ENCODE assay signal across 8 cellular contexts in genomic region chr17:4807534-4808377, GRCh38. TPM values are rescaled to one million over a fixed set of nuclear protein-coding genes. Genes with fewer than 3 reads are reported as not detected.
DNase-seq lines count a peak whose midpoint lies in the region; ATAC-seq and TF ChIP-seq lines count a peak whose summit lies in the region.

No MANE protein-coding gene starts in this region.

- CTCF ChIA-PET in activated B cell treated with CpG ODN at 0.5 μM for 24 hours (lab: Charles Lee): interaction anchor here (0.7 to 2.8 kb wide), 3 partner anchors 17 to 83 kb away, joined by 3 to 11 read pairs (median 3); no protein-coding TSS in a partner anchor

- DNase-seq in activated B cell treated with CpG ODN at 0.5 μM for 24 hours (no peak), heart left ventricle (peak in 1 of 5 donors; percentile 64), retinal pigment epithelial cell (ENCODE audit: low read depth) (no peak), glomerular visceral epithelial cell (ENCODE audit: extremely low spot score) (no peak), NCI-H1417 treated with DMSO at 0.1 percent for 48 hours (lab: John Stamatoyannopoulos, UW) (no peak), putamen (ENCODE audit: low spot score) (no peak)

- H3K4me3 ChIP-seq in GM08714 (ENCODE audit: low read length) (peak overlapping the region; percentile 92; the same call in 1 of the 2 replicates), heart left ventricle (peak overlapping the region; percentile 69 to 100 (median 86)), retinal pigment epithelial cell (ENCODE audit: low read length) (peak overlapping the region; percentile 65)

- 31 to 33% (median 33%) methylated on average over 30 to 38 of the region's 38 CpGs for WGBS in heart left ventricle, 4 donors

- H3K36me3 ChIP-seq in heart left ventricle: peaks cover 0 to 28% (median 13%) of the 10 kb centered on the region in 9 donors

- peaks cover 17% of the 10 kb centered on the region for H3K4me1 Mint-ChIP-seq in activated B cell treated with CpG ODN at 0.5 μM for 24 hours

- no peaks in the 10 kb centered on the region for H3K27me3 ChIP-seq in heart left ventricle

- TF ChIP-seq POLR2A in heart left ventricle (IDR thresholded peaks at IDR 0.05): no peak

- no peaks in the 10 kb centered on the region for H3K27me3 Mint-ChIP-seq in activated B cell treated with CpG ODN at 0.5 μM for 24 hours

- TF ChIP-seq CTCF in activated B cell treated with CpG ODN at 0.5 μM for 24 hours (IDR thresholded peaks at IDR 0.05) (no peak), heart left ventricle (IDR thresholded peaks at IDR 0.05) (no peak), retinal pigment epithelial cell (conservative IDR thresholded peaks at IDR 0.05; ENCODE audit: low read depth, low read length) (no peak)

- H3K4me1 ChIP-seq in heart left ventricle: peaks cover 6 to 28% (median 16%) of the 10 kb centered on the region in 12 donors

- H3K27ac ChIP-seq in heart left ventricle: peak overlapping the region; percentile 3 to 92 (median 85)

- no peaks in the 10 kb centered on the region for H3K9me3 Mint-ChIP-seq in activated B cell treated with CpG ODN at 0.5 μM for 24 hours

- peak overlapping the region; percentile 83 for H3K4me3 Mint-ChIP-seq in activated B cell treated with CpG ODN at 0.5 μM for 24 hours

- intact Hi-C loops in activated B cell treated with CpG ODN at 0.5 μM for 24 hours (cut with micrococcal nuclease): loop anchor here (1.0 to 5.0 kb wide), 5 partner anchors 11 to 140 kb away; partner anchors contain the start of genes ARRB2, PFN1 and PSMB6
- intact Hi-C loops in heart left ventricle (cut with DNase I): loop anchor here in 2 of 10 donors (2.0 to 5.0 kb wide), 2 partner anchors 25 to 75 kb away; partner anchors contain the start of gene MINK1 (in 1 of the 2)

- peaks cover 21% of the 10 kb centered on the region for H3K36me3 Mint-ChIP-seq in activated B cell treated with CpG ODN at 0.5 μM for 24 hours (ENCODE audit: low read depth)

- POLR2A ChIA-PET in activated B cell treated with CpG ODN at 0.5 μM for 24 hours (lab: Charles Lee): interaction anchor here (0.6 to 2.3 kb wide), 9 partner anchors 12 to 387 kb away, joined by 3 to 31 read pairs (median 3); partner anchors contain the start of genes ARRB2, C17orf107, GLTPD2 and PELP1

- ATAC-seq in activated B cell treated with CpG ODN at 0.5 μM for 24 hours (ENCODE audit: low read depth) (no peak), heart left ventricle (peak in 2 of 4 donors; percentile 1 to 11), GM18873 (IDR thresholded peaks at IDR 0.05; ENCODE audit: low FRiP score, unreplicated experiment) (no peak)

- no peaks in the 10 kb centered on the region for H3K9me3 ChIP-seq in heart left ventricle

- peak overlapping the region; percentile 56 for H3K27ac Mint-ChIP-seq in activated B cell treated with CpG ODN at 0.5 μM for 24 hours

RNA-seq across cellular contexts. Expression of gene PLD2, which starts 0.8 kb away (rescaled TPM):
- total RNA-seq in activated B cell treated with CpG ODN at 0.5 μM for 24 hours (49.9 and 54.3 TPM in 2 replicates), heart left ventricle (10 to 100 TPM in 2 of 9 donors, 1 to 10 TPM in 7; 5.5 to 17.9 (median 8.5) TPM)
- 1 to 10 TPM; 5.3 to 8.6 TPM for polyA plus RNA-seq in heart left ventricle

RNA-seq across cellular contexts. Expression of gene PSMB6, which starts 11.8 kb away (rescaled TPM):
- total RNA-seq in activated B cell treated with CpG ODN at 0.5 μM for 24 hours (110 and 123 TPM in 2 replicates), heart left ventricle (100 to 1,000 TPM; 143 to 320 (median 182) TPM)
- 100 to 1,000 TPM; 263 to 320 TPM for polyA plus RNA-seq in heart left ventricle

RNA-seq across cellular contexts. Expression of gene GLTPD2, which starts 19.0 kb away (rescaled TPM):
- not detected in 2 replicates for total RNA-seq in activated B cell treated with CpG ODN at 0.5 μM for 24 hours
- not detected for total RNA-seq in heart left ventricle
- polyA plus RNA-seq in heart left ventricle: not detected

RNA-seq across cellular contexts. Expression of gene VMO1, which starts 21.6 kb away (rescaled TPM):
- total RNA-seq in activated B cell treated with CpG ODN at 0.5 μM for 24 hours (not detected in 2 replicates), heart left ventricle (1 to 10 TPM in 4 of 9 donors, under 1 TPM in 2, not detected in 3; 0.48 to 1.9 (median 1.1) TPM)
- polyA plus RNA-seq in heart left ventricle: 1 to 10 TPM in 1 of 2 donors, not detected in 1; 1.4 TPM
